18 cellular contexts compared by ENCODE assay signal in the genomic region with DNA sequence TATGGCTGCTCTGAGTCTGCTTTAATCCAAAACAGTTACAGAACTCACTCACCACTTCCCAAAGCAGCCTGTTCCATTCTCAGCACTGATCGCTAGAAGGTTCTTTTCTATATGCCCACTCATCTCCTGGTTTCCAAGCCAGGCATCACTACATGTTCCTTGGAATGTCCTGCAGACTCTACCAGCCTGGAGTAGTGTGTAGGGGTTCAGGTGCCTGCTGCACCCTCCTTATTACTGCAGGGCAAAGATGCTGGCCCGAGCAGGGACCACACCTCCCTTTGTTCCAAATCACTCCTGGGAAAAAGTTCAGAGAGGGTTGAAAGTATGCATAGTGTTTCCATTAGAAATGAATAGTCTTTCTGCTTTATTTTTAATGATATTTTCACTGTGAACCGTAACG.
A peak's percentile ranks its signal among the peaks of the same experiment; 100 is the strongest.
DNase-seq lines count a peak whose midpoint lies in the region; ATAC-seq and TF ChIP-seq lines count a peak whose summit lies in the region.
"Had no signal": no experiment of that assay in that cellular context is flagged by ENCODE, and none has a peak within 500 bp of the region (broad histone marks: within the 10 kb centered on the region; RNA-seq: fewer than 3 reads in every experiment).

No MANE protein-coding gene starts in this region.

- H3K4me1 ChIP-seq in GM23248 (ENCODE audit: insufficient read depth) (peaks cover 54% of the 10 kb centered on the region), SJSA1 (replicated peaks) (peaks cover 76% of the 10 kb centered on the region), gastroesophageal sphincter (peaks cover 2 to 59% (median 21%) of the 10 kb centered on the region in 3 donors), smooth muscle cell (ENCODE audit: low read depth) (peaks cover 5% of the 10 kb centered on the region)

- TF ChIP-seq EP300 in gastroesophageal sphincter (IDR thresholded peaks at IDR 0.05): no peak

- H3F3A ChIP-seq in GM23248 (ENCODE audit: insufficient read depth) (peaks cover 19% of the 10 kb centered on the region), smooth muscle cell (ENCODE audit: low read depth) (peaks cover 20% of the 10 kb centered on the region)

- no peaks in the 10 kb centered on the region for H3K9me2 ChIP-seq in GM23248 (ENCODE audit: insufficient read depth)

- no peak for TF ChIP-seq POLR2A in gastroesophageal sphincter (IDR thresholded peaks at IDR 0.05)

- in situ Hi-C loops in GM23248 (cut with MboI): no loop called here

- H4K20me1 ChIP-seq in GM23248 (ENCODE audit: insufficient read depth) (no peaks in the 10 kb centered on the region), smooth muscle cell (ENCODE audit: low read depth) (no peaks in the 10 kb centered on the region)

- ATAC-seq in gastroesophageal sphincter: no peak
- ATAC-seq in GM21825 (IDR thresholded peaks at IDR 0.05; ENCODE audit: unreplicated experiment): no peak

- TF ChIP-seq CTCF in gastroesophageal sphincter (IDR thresholded peaks at IDR 0.05) (no peak), smooth muscle cell (IDR thresholded peaks at IDR 0.05; ENCODE audit: borderline replicate concordance, insufficient read depth, poor library complexity, severe bottlenecking) (no peak)

- H2AFZ ChIP-seq in GM23248 (no peak overlapping the region), smooth muscle cell (ENCODE audit: low read depth) (no peak overlapping the region)

- H3K9me3 ChIP-seq in GM23248 (ENCODE audit: low read depth) (no peaks in the 10 kb centered on the region), SJSA1 (replicated peaks) (peaks cover 6% of the 10 kb centered on the region; the same call in 1 of the 2 replicates), gastroesophageal sphincter (no peaks in the 10 kb centered on the region), smooth muscle cell (replicated peaks; ENCODE audit: low read depth) (no peaks in the 10 kb centered on the region)

- DNase-seq in GM23248: no peak
- DNase-seq in SJSA1 (ENCODE audit: low read depth in 1 of 2, low spot score in 2 of 2): peak in 1 of 2 experiments; percentile 14
- no peak for DNase-seq in smooth muscle cell (lab: John Stamatoyannopoulos, UW; ENCODE audit: unreplicated experiment)
- DNase-seq in DMS114 treated with DMSO at 0.1 percent for 48 hours (lab: John Stamatoyannopoulos, UW; ENCODE audit: unreplicated experiment): no peak
- DNase-seq in EL: no peak
- no peak for DNase-seq in NCI-H146 treated with DMSO at 0.1 percent for 48 hours (lab: John Stamatoyannopoulos, UW; ENCODE audit: unreplicated experiment)
- DNase-seq: activated CD4-positive, CD25-positive, alpha-beta regulatory T cell treated with anti-CD3 and anti-CD28 coated beads, Interleukin-2, amount 50 U/mL, for 72 hours; activated gamma-delta T cell; AML-193; GDM1; H7; kidney glomerular epithelial cell; NCI-H1436; NCI-H2227 treated with DMSO at 0.1 percent for 48 hours; SHP77; stimulated activated CD4-positive, alpha-beta T cell treated with anti-CD3 and anti-CD28 coated beads, Interleukin-15, amount 100 ng/mL, for 24 hours had no signal

- H3K27me3 ChIP-seq in GM23248 (replicated peaks; ENCODE audit: insufficient read depth) (no peaks in the 10 kb centered on the region), SJSA1 (replicated peaks) (no peaks in the 10 kb centered on the region), gastroesophageal sphincter (no peaks in the 10 kb centered on the region), smooth muscle cell (ENCODE audit: low read depth) (no peaks in the 10 kb centered on the region)

- H3K4me2 ChIP-seq in GM23248 (ENCODE audit: unreplicated experiment): peak overlapping the region; percentile 43
- peak overlapping the region; percentile 39 for H3K4me2 ChIP-seq in smooth muscle cell

- peak overlapping the region; percentile 28; the same call in 1 of the 2 replicates for H3K9ac ChIP-seq in GM23248
- no peak overlapping the region for H3K9ac ChIP-seq in smooth muscle cell (ENCODE audit: low read depth)

- WGBS in GM23248 (ENCODE audit: low coverage in 1 of 2, low lambda C conversion rate in 2 of 2, missing lambda C conversion rate in 2 of 2), 2 experiments: 81 to 84% methylated on average over 4 of the region's 4 CpGs
- 87 to 89% methylated on average over 4 of the region's 4 CpGs for WGBS in gastroesophageal sphincter (ENCODE audit: low coverage in 1 of 2), 2 donors
- WGBS in smooth muscle cell (ENCODE audit: low lambda C conversion rate): 93% methylated on average over 4 of the region's 4 CpGs

- H3K27ac ChIP-seq in GM23248 (peak overlapping the region; percentile 59), SJSA1 (peak overlapping the region; percentile 46), gastroesophageal sphincter (peak overlapping the region in 3 of 4 donors; percentile 54 to 69 (median 57)), smooth muscle cell (ENCODE audit: low read depth) (peak overlapping the region; percentile 50)

- H3K36me3 ChIP-seq in GM23248 (ENCODE audit: low read depth): no peaks in the 10 kb centered on the region
- no peaks in the 10 kb centered on the region for H3K36me3 ChIP-seq in SJSA1
- H3K36me3 ChIP-seq in gastroesophageal sphincter: no peaks in the 10 kb centered on the region
- H3K36me3 ChIP-seq in smooth muscle cell (ENCODE audit: low read depth): no peaks in the 10 kb centered on the region

- H3K4me3 ChIP-seq in GM23248 (peak overlapping the region; percentile 17; the same call in 1 of the 2 replicates), SJSA1 (no peak overlapping the region), gastroesophageal sphincter (no peak overlapping the region), smooth muscle cell (no peak overlapping the region)

- H3K79me2 ChIP-seq in GM23248 (ENCODE audit: insufficient read depth): peaks cover 26% of the 10 kb centered on the region
- H3K79me2 ChIP-seq in smooth muscle cell (ENCODE audit: low read depth): peaks cover 41% of the 10 kb centered on the region
